24 cellular contexts compared by ENCODE assay signal in genomic region chr2:113064898-113065297, GRCh38. TPM values are rescaled to one million over a fixed set of nuclear protein-coding genes. Genes with fewer than 3 reads are reported as not detected.
DNase-seq lines count a peak whose midpoint lies in the region; ATAC-seq, FAIRE-seq and TF ChIP-seq lines count a peak whose summit lies in the region.
"Had no signal": no experiment of that assay in that cellular context is flagged by ENCODE, and none has a peak within 500 bp of the region (broad histone marks: within the 10 kb centered on the region; RNA-seq: fewer than 3 reads in every experiment).

No MANE protein-coding gene starts in this region.

- H2BK15ac ChIP-seq in H9 (ENCODE audit: low read depth, low read length) = no peak overlapping the region

- no peaks in the 10 kb centered on the region for H3K4me1 Mint-ChIP-seq in H9
- H3K4me1 Mint-ChIP-seq: CD8-positive, alpha-beta memory T cell; IgD-negative memory B cell had no signal

- no peak overlapping the region for H2AK5ac ChIP-seq in H9 (ENCODE audit: insufficient read length, low read length)

- no peak overlapping the region for H2BK12ac ChIP-seq in H9 (ENCODE audit: insufficient read length, low read depth, low read length)

- H3K56ac ChIP-seq in H9 (ENCODE audit: insufficient read length, low read depth, low read length) = no peak overlapping the region

- no peak overlapping the region for H3K4me2 ChIP-seq in H9 (ENCODE audit: insufficient read depth, insufficient read length, low read length)
- H3K4me2 ChIP-seq: GM23338 had no signal

- no peak overlapping the region for H3K23ac ChIP-seq in H9 (ENCODE audit: insufficient read length, low read depth, low read length)

- TF ChIP-seq CTCF in H9 (conservative IDR thresholded peaks at IDR 0.05) = no peak
- no peak for TF ChIP-seq CTCF in colonic mucosa (IDR thresholded peaks at IDR 0.05)
- TF ChIP-seq CTCF in lung (IDR thresholded peaks at IDR 0.05; ENCODE audit: control extremely low read depth, extremely low read depth) = no peak

- H3K9me3 ChIP-seq in H9 (ENCODE audit: control insufficient read depth, low read depth, low read length) (no peaks in the 10 kb centered on the region), colonic mucosa (no peaks in the 10 kb centered on the region), lung (ENCODE audit: control insufficient read depth in 2 of 2, insufficient read depth in 1 of 2, low read length in 1 of 2) (peaks cover 0 to 1% of the 10 kb centered on the region in 2 donors)
- H3K9me3 ChIP-seq: BE2C had no signal

- no peaks in the 10 kb centered on the region for H3K79me2 ChIP-seq in H9 (ENCODE audit: insufficient read depth, low read length)

- H3K36me3 ChIP-seq in colonic mucosa = no peaks in the 10 kb centered on the region
- H3K36me3 ChIP-seq in lung (ENCODE audit: control insufficient read depth in 2 of 2, insufficient read depth in 2 of 2, low read length in 2 of 2) = no peaks in the 10 kb centered on the region
- H3K36me3 ChIP-seq: BE2C had no signal

- H3K14ac ChIP-seq in H9 (ENCODE audit: insufficient read depth, low read length) = no peak overlapping the region

- H3K9me3 Mint-ChIP-seq in H9 = peaks cover 11 to 42% of the 10 kb centered on the region in 2 experiments; a peak in 4 of 5 replicates
- H3K9me3 Mint-ChIP-seq: CD8-positive, alpha-beta memory T cell; IgD-negative memory B cell had no signal

- H3K9ac ChIP-seq in H9 (ENCODE audit: extremely low read depth, insufficient read length, low read length) = no peak overlapping the region
- no peak overlapping the region for H3K9ac ChIP-seq in colonic mucosa (ENCODE audit: low read depth in 2 of 2, low read length in 2 of 2)

- no peaks in the 10 kb centered on the region for H4K20me1 ChIP-seq in H9 (ENCODE audit: control insufficient read depth, insufficient read depth, insufficient read length)

- no peak overlapping the region for H2AFZ ChIP-seq in H9 (ENCODE audit: low read length)
- H2AFZ ChIP-seq: GM23338 had no signal

- H4K8ac ChIP-seq in H9 (replicated peaks; ENCODE audit: insufficient read length, low read depth, low read length) = no peak overlapping the region

- peak; percentile 9 for FAIRE-seq in urothelium cell line (lab: Jason Lieb, UNC)
- FAIRE-seq: A204.1, G401.6, GM12891, GM19239, H54 had no signal

- WGBS in H9 (ENCODE audit: extremely low coverage, insufficient read length, low lambda C conversion rate) = no CpG with 5 or more reads among the region's 1 CpG
- WGBS in lung, 2 donors = 87 to 94% methylated on average over 1 of the region's 1 CpG

- H3K4me1 ChIP-seq in H9 (ENCODE audit: insufficient read depth, low read length) = no peaks in the 10 kb centered on the region
- no peaks in the 10 kb centered on the region for H3K4me1 ChIP-seq in colonic mucosa
- H3K4me1 ChIP-seq in lung (ENCODE audit: control insufficient read depth in 2 of 2, insufficient read depth in 2 of 2, low read length in 2 of 2) = no peaks in the 10 kb centered on the region
- H3K4me1 ChIP-seq: BE2C had no signal

- H3K4ac ChIP-seq in H9 (ENCODE audit: low read depth, low read length) = no peak overlapping the region

- ATAC-seq in lung (ENCODE audit: insufficient read depth, low FRiP score) = no peak
- ATAC-seq in GM21825 (IDR thresholded peaks at IDR 0.05; ENCODE audit: unreplicated experiment) = no peak
- ATAC-seq in GM19328 (IDR thresholded peaks at IDR 0.05; ENCODE audit: unreplicated experiment) = no peak
- ATAC-seq: GM23338, HCT116, HepG2 had no signal

- H3K27ac Mint-ChIP-seq in H9 = no peak overlapping the region
- H3K27ac Mint-ChIP-seq: CD4-positive, CD25-positive, alpha-beta regulatory T cell; CD8-positive, alpha-beta memory T cell; GM23338; HFFc6 had no signal

- no peak overlapping the region for H3K4me3 Mint-ChIP-seq in H9
- H3K4me3 Mint-ChIP-seq: CD4-positive, CD25-positive, alpha-beta regulatory T cell; CD8-positive, alpha-beta memory T cell; GM23338; HFFc6; IgD-negative memory B cell had no signal

- H3K27me3 ChIP-seq in H9 (ENCODE audit: insufficient read depth, low read length) (peaks cover 2% of the 10 kb centered on the region; the same call in 1 of the 2 replicates), colonic mucosa (no peaks in the 10 kb centered on the region), lung (ENCODE audit: control insufficient read depth, insufficient read depth) (no peaks in the 10 kb centered on the region)
- H3K27me3 ChIP-seq: BE2C had no signal

- no peak overlapping the region for H4K5ac ChIP-seq in H9 (ENCODE audit: insufficient read length, low read depth, low read length)

- H2BK20ac ChIP-seq in H9 (ENCODE audit: low read depth, low read length, poor library complexity, severe bottlenecking) = peak overlapping the region; percentile 62

- H3K36me3 Mint-ChIP-seq in H9 (ENCODE audit: insufficient read depth in 1 of 3, low read depth in 3 of 3) = peaks cover 0 to 2% (median 0%) of the 10 kb centered on the region in 3 experiments; a peak in 2 of 7 replicates
- H3K36me3 Mint-ChIP-seq: CD4-positive, CD25-positive, alpha-beta regulatory T cell; IgD-negative memory B cell had no signal

- H3K18ac ChIP-seq in H9 (ENCODE audit: insufficient read length, low read depth, low read length) = no peak overlapping the region

- H3K27me3 Mint-ChIP-seq in H9 (ENCODE audit: low read depth) = peaks cover 83% of the 10 kb centered on the region

- no peak overlapping the region for H2BK120ac ChIP-seq in H9 (ENCODE audit: low read depth, low read length, poor library complexity, severe bottlenecking)

- no peak overlapping the region for H3T11ph ChIP-seq in H9 (ENCODE audit: low read length)

- no peaks in the 10 kb centered on the region for H3K79me1 ChIP-seq in H9 (ENCODE audit: insufficient read depth, low read depth, low read length, poor library complexity, severe bottlenecking)

- H3K23me2 ChIP-seq in H9 (ENCODE audit: insufficient read length, low read depth, low read length, poor library complexity, severe bottlenecking) = no peaks in the 10 kb centered on the region

- DNase-seq in H9 (no peak), colonic mucosa (peak; percentile 9), lung (ENCODE audit: low spot score) (peak; percentile 7), urothelium cell line (ENCODE audit: low spot score) (no peak)
- DNase-seq in stimulated activated CD4-positive, alpha-beta T cell treated with anti-CD3 and anti-CD28 coated beads, Interleukin-1b, Interleukin-23, amount 100 ng/mL, for 48 hours = no peak
- DNase-seq: ACHN; BE2C; C1 segment of cervical spinal cord; CD4-positive, CD25-positive, alpha-beta regulatory T cell; CD8-positive, alpha-beta memory T cell; COR-L47; DMS 273 treated with DMSO at 0.1 percent for 48 hours; HFFc6 had no signal

- H3K4me3 ChIP-seq in colonic mucosa (no peak overlapping the region), lung (no peak overlapping the region)
- H3K4me3 ChIP-seq: GM23338 had no signal

- intact Hi-C loops in colonic mucosa (cut with DNase I) = no loop called here

- no peak overlapping the region for H2BK5ac ChIP-seq in H9 (ENCODE audit: insufficient read length, low read length)

- H3K27ac ChIP-seq in H9 (ENCODE audit: insufficient read length, low read depth, low read length) = no peak overlapping the region
- no peak overlapping the region for H3K27ac ChIP-seq in colonic mucosa
- no peak overlapping the region for H3K27ac ChIP-seq in lung (ENCODE audit: low read depth in 1 of 2, low read length in 1 of 2)

- H4K91ac ChIP-seq in H9 (ENCODE audit: insufficient read length, low read depth, low read length) = no peak overlapping the region

RNA-seq across cellular contexts. Expression of gene IL1F10, which starts 2.9 kb away (rescaled TPM):
- not detected in 2 replicates for total RNA-seq in H9 (2021)
- total RNA-seq in colonic mucosa = not detected
- not detected for total RNA-seq in lung
- polyA plus RNA-seq in lung = not detected
- total RNA-seq: CD4-positive, CD25-positive, alpha-beta regulatory T cell; CD8-positive, alpha-beta memory T cell; GM23338; HepG2; HFFc6 had no signal
- polyA plus RNA-seq: CD4-positive, CD25-positive, alpha-beta regulatory T cell; CD8-positive, alpha-beta memory T cell; GM23338; HepG2; IgD-negative memory B cell had no signal

RNA-seq across cellular contexts. Expression of gene IL36RN, which starts 5.9 kb away (rescaled TPM):
- total RNA-seq in H9 (2021) (not detected in 2 replicates), colonic mucosa (not detected), lung (under 1 TPM in 1 of 2 donors, not detected in 1; 0.09 TPM)
- under 1 TPM in 1 of 2 donors, not detected in 1; 0.01 TPM for polyA plus RNA-seq in lung
- total RNA-seq: CD4-positive, CD25-positive, alpha-beta regulatory T cell; CD8-positive, alpha-beta memory T cell; GM23338; HepG2; HFFc6 had no signal
- polyA plus RNA-seq: CD4-positive, CD25-positive, alpha-beta regulatory T cell; CD8-positive, alpha-beta memory T cell; GM23338; HepG2; IgD-negative memory B cell had no signal

RNA-seq across cellular contexts. Expression of gene IL36B, which starts 12.2 kb away (rescaled TPM):
- total RNA-seq in H9 (2021) = not detected in 2 replicates
- not detected for total RNA-seq in colonic mucosa
- not detected for total RNA-seq in lung
- under 1 TPM in 1 of 2 donors, not detected in 1; 0.05 TPM for polyA plus RNA-seq in lung
- total RNA-seq: CD4-positive, CD25-positive, alpha-beta regulatory T cell; CD8-positive, alpha-beta memory T cell; GM23338; HepG2; HFFc6 had no signal
- polyA plus RNA-seq: CD4-positive, CD25-positive, alpha-beta regulatory T cell; CD8-positive, alpha-beta memory T cell; GM23338; HepG2; IgD-negative memory B cell had no signal

RNA-seq across cellular contexts. Expression of gene IL36A, which starts 59.6 kb away (rescaled TPM):
- total RNA-seq in H9 (2021) = not detected in 2 replicates
- total RNA-seq in colonic mucosa = not detected
- total RNA-seq in lung = not detected
- polyA plus RNA-seq in lung = not detected
- total RNA-seq: CD4-positive, CD25-positive, alpha-beta regulatory T cell; CD8-positive, alpha-beta memory T cell; GM23338; HepG2; HFFc6 had no signal
- polyA plus RNA-seq: CD8-positive, alpha-beta memory T cell; GM23338; HepG2; IgD-negative memory B cell had no signal

Comparison
In these comparisons a context has a peak if more than half of its experiments do, and no peak if none do; other contexts are left out.
1. DNase-seq: peak in colonic mucosa (single experiment) and lung (single experiment); none in H9 (single experiment), urothelium cell line (single experiment) and stimulated activated CD4-positive, alpha-beta T cell treated with anti-CD3 and anti-CD28 coated beads, Interleukin-1b, Interleukin-23, amount 100 ng/mL, for 48 hours (single experiment).